In the genomic region with DNA sequence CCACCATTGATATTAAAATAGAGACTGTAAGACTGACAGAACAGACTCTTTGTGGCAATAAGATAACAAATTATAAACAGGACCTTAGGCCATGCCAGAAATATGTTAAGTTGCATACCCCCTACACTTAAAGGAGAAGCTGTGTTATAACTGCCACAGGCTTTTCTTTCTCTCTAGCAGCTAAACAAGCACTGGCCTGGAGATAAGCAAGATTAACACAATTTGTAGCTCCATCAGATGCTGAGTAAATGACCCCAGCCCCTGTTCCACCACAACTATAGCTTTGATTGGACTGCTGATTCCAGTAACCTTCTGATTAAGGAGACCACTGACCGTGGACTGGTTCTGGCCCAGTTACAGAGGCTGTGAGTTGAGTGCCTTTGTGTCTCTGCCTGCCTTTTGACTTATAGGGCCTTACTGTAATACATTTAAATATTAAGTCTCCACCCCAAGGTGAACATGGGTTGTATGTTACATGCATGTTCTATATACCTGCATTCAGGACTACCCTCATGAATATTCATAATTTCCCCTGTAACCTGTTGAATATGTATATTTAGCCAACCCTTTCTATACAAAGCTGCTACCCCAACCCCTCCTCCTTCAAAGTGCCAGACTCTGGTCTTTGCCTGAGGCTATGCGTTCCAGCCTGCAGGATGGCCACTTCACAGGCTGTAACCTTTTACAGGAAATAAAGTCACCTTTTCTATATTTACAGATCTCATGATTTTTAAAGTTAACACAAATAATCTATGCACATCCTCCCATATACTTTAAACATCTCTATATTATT, we compare ENCODE assay signal across 17 cellular contexts. TPM values are rescaled to one million over a fixed set of nuclear protein-coding genes. Genes with fewer than 3 reads are reported as not detected.
"Had no signal": no experiment of that assay in that cellular context is flagged by ENCODE, and none has a peak within 500 bp of the region (broad histone marks: within the 10 kb centered on the region; RNA-seq: fewer than 3 reads in every experiment).

No MANE protein-coding gene starts in this region.

- H3K9me3 ChIP-seq: vagina had no signal

- H3K4me3 ChIP-seq: adrenal gland, breast epithelium, heart right ventricle, lower lobe of right lung, skin epidermis, tibial nerve, vagina had no signal

- H3K4me1 ChIP-seq: adrenal gland, breast epithelium, lower lobe of right lung, tibial nerve, vagina had no signal

- H3K27ac Mint-ChIP-seq: activated CD4-positive, alpha-beta T cell treated with anti-CD3 and anti-CD28 coated beads for 36 hours; activated naive CD4-positive, alpha-beta T cell treated with anti-CD3 and anti-CD28 coated beads, Interleukin-2, amount 50 U/mL, for 72 hours; stimulated activated naive CD8-positive, alpha-beta T cell treated with anti-CD3 and anti-CD28 coated beads, Interleukin-15, Interleukin-2, amounts not matched to agents 100 ng/mL and 50 ng/mL, for 24 hours had no signal

- H3K27ac ChIP-seq: adrenal gland, breast epithelium, lower lobe of right lung, skin epidermis, tibial nerve, vagina had no signal

- H3K36me3 ChIP-seq: adrenal gland, breast epithelium, heart right ventricle, lower lobe of right lung, tibial nerve, vagina had no signal

- H3K27me3 ChIP-seq: breast epithelium, tibial nerve, vagina had no signal

- H3K4me3 Mint-ChIP-seq: activated CD4-positive, alpha-beta T cell treated with anti-CD3 and anti-CD28 coated beads for 36 hours; stimulated activated naive CD8-positive, alpha-beta T cell treated with anti-CD3 and anti-CD28 coated beads, Interleukin-15, Interleukin-2, amounts not matched to agents 100 ng/mL and 50 ng/mL, for 24 hours had no signal

- DNase-seq: activated CD4-positive, alpha-beta T cell treated with anti-CD3 and anti-CD28 coated beads for 36 hours; activated CD4-positive, alpha-beta T cell treated with anti-CD3 and anti-CD28 coated beads, Interleukin-2, amount 50 U/mL, for 48 hours; activated gamma-delta T cell treated with Interleukin-2 at 50 U/mL for 16 hours; adrenal gland; effector CD4-positive, alpha-beta T cell; heart right ventricle; lower lobe of right lung; occipital lobe; stimulated activated CD4-positive, alpha-beta T cell treated with anti-CD3 and anti-CD28 coated beads, Interleukin-15, amount 100 ng/mL, for 24 hours; stimulated activated CD4-positive, alpha-beta T cell treated with anti-CD3 and anti-CD28 coated beads, Interleukin-2, amount 100 ng/mL, for 48 hours; T-helper 2 cell had no signal

- H3K4me1 Mint-ChIP-seq: activated CD4-positive, alpha-beta T cell treated with anti-CD3 and anti-CD28 coated beads for 36 hours had no signal

RNA-seq across cellular contexts. Expression of gene UNC5B, which starts 10.3 kb away (rescaled TPM):
- total RNA-seq: activated naive CD4-positive, alpha-beta T cell treated with anti-CD3 and anti-CD28 coated beads, Interleukin-2, amount 50 U/mL, for 72 hours had no signal
